In the genomic region with DNA sequence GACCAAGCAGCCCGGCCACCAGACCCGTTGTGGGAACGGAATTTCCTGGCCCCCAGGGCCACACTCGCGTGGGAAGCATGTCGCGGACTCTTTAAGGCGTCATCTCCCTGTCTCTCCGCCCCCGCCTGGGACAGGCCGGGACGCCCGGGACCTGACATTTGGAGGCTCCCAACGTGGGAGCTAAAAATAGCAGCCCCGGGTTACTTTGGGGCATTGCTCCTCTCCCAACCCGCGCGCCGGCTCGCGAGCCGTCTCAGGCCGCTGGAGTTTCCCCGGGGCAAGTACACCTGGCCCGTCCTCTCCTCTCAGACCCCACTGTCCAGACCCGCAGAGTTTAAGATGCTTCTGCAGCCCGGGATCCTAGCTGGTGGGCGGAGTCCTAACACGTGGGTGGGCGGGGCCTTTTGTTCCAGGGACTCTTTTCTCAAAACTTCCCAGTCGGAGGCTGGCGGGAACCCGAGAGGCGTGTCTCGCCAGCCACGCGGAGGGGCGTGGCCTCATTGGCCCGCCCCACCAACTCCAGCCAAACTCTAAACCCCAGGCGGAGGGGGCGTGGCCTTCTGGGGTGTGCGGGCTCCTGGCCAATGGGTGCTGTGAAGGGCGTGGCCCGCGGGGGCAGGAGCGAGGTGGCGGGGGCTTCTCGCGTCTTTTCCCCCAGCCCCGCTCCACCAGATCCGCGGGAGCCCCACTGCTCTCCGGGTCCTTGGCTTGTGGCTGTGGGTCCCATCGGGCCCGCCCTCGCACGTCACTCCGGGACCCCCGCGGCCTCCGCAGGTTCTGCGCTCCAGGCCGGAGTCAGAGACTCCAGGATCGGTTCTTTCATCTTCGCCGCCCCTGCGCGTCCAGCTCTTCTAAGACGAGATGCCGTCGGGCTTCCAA, we compare ENCODE assay signal across 1 cellular context.
TF ChIP-seq lines count a peak whose summit lies in the region.

A gene (plus strand): TSS at position 645 of the 879 bp plus-strand sequence. CDS start 217 bp downstream, at position 862.

TF ChIP-seq in A549, 52 proteins besides CTCF, POLR2A, EP300 and RAD21 (continued from another document):
- TF ChIP-seq, protein P1, sequence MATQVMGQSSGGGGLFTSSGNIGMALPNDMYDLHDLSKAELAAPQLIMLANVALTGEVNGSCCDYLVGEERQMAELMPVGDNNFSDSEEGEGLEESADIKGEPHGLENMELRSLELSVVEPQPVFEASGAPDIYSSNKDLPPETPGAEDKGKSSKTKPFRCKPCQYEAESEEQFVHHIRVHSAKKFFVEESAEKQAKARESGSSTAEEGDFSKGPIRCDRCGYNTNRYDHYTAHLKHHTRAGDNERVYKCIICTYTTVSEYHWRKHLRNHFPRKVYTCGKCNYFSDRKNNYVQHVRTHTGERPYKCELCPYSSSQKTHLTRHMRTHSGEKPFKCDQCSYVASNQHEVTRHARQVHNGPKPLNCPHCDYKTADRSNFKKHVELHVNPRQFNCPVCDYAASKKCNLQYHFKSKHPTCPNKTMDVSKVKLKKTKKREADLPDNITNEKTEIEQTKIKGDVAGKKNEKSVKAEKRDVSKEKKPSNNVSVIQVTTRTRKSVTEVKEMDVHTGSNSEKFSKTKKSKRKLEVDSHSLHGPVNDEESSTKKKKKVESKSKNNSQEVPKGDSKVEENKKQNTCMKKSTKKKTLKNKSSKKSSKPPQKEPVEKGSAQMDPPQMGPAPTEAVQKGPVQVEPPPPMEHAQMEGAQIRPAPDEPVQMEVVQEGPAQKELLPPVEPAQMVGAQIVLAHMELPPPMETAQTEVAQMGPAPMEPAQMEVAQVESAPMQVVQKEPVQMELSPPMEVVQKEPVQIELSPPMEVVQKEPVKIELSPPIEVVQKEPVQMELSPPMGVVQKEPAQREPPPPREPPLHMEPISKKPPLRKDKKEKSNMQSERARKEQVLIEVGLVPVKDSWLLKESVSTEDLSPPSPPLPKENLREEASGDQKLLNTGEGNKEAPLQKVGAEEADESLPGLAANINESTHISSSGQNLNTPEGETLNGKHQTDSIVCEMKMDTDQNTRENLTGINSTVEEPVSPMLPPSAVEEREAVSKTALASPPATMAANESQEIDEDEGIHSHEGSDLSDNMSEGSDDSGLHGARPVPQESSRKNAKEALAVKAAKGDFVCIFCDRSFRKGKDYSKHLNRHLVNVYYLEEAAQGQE (IDR thresholded peaks at IDR 0.05): peak; percentile 44; the same call in 1 of the 2 replicates
- no peak for TF ChIP-seq FOXS1 (CRISPR knock-in tag; IDR thresholded peaks at IDR 0.05)
- no peak for TF ChIP-seq FOSL2 (IDR thresholded peaks at IDR 0.05)
- 0 out of 2 replicates have a peak, but pooled peaks have one; percentile 3 for TF ChIP-seq FOSL2 (CRISPR knock-in tag; IDR thresholded peaks at IDR 0.05)
- no peak for TF ChIP-seq JUN (IDR thresholded peaks at IDR 0.05)
- TF ChIP-seq JUNB (IDR thresholded peaks at IDR 0.05): no peak
- TF ChIP-seq, protein P2, sequence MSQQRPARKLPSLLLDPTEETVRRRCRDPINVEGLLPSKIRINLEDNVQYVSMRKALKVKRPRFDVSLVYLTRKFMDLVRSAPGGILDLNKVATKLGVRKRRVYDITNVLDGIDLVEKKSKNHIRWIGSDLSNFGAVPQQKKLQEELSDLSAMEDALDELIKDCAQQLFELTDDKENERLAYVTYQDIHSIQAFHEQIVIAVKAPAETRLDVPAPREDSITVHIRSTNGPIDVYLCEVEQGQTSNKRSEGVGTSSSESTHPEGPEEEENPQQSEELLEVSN (IDR thresholded peaks at IDR 0.05; ENCODE audit: borderline replicate concordance, low read depth): peak; percentile 92
- no peak for TF ChIP-seq CBX2 (IDR thresholded peaks at IDR 0.05; ENCODE audit: borderline replicate concordance, low read depth)
- TF ChIP-seq, protein P3, sequence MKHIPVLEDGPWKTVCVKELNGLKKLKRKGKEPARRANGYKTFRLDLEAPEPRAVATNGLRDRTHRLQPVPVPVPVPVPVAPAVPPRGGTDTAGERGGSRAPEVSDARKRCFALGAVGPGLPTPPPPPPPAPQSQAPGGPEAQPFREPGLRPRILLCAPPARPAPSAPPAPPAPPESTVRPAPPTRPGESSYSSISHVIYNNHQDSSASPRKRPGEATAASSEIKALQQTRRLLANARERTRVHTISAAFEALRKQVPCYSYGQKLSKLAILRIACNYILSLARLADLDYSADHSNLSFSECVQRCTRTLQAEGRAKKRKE (CRISPR knock-in tag; IDR thresholded peaks at IDR 0.05; ENCODE audit: low read depth): no peak
- TF ChIP-seq, protein P4, sequence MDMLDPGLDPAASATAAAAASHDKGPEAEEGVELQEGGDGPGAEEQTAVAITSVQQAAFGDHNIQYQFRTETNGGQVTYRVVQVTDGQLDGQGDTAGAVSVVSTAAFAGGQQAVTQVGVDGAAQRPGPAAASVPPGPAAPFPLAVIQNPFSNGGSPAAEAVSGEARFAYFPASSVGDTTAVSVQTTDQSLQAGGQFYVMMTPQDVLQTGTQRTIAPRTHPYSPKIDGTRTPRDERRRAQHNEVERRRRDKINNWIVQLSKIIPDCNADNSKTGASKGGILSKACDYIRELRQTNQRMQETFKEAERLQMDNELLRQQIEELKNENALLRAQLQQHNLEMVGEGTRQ (IDR thresholded peaks at IDR 0.05): peak; percentile 59
- TF ChIP-seq FOSB (CRISPR knock-in tag; IDR thresholded peaks at IDR 0.05): no peak
- no peak for TF ChIP-seq TP53 (CRISPR knock-in tag; IDR thresholded peaks at IDR 0.05)
- no peak for TF ChIP-seq EHMT2 (IDR thresholded peaks at IDR 0.05; ENCODE audit: low read depth)
- no peak for TF ChIP-seq HOXA7 (CRISPR knock-in tag; IDR thresholded peaks at IDR 0.05)
- 0 out of 2 replicates have a peak, but pooled peaks have one; percentile 66 for TF ChIP-seq TFCP2L1 (CRISPR knock-in tag; IDR thresholded peaks at IDR 0.05)
- TF ChIP-seq, protein P5, sequence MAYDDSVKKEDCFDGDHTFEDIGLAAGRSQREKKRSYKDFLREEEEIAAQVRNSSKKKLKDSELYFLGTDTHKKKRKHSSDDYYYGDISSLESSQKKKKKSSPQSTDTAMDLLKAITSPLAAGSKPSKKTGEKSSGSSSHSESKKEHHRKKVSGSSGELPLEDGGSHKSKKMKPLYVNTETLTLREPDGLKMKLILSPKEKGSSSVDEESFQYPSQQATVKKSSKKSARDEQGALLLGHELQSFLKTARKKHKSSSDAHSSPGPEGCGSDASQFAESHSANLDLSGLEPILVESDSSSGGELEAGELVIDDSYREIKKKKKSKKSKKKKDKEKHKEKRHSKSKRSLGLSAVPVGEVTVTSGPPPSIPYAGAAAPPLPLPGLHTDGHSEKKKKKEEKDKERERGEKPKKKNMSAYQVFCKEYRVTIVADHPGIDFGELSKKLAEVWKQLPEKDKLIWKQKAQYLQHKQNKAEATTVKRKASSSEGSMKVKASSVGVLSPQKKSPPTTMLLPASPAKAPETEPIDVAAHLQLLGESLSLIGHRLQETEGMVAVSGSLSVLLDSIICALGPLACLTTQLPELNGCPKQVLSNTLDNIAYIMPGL (CRISPR knock-in tag; IDR thresholded peaks at IDR 0.05; ENCODE audit: borderline replicate concordance): no peak
- TF ChIP-seq, protein P6, sequence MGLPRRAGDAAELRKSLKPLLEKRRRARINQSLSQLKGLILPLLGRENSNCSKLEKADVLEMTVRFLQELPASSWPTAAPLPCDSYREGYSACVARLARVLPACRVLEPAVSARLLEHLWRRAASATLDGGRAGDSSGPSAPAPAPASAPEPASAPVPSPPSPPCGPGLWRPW (IDR thresholded peaks at IDR 0.05): no peak
- peak; percentile 50 for TF ChIP-seq CHD2 (IDR thresholded peaks at IDR 0.05; ENCODE audit: low read length, partially characterized antibody)
- no peak for TF ChIP-seq RCOR1 (IDR thresholded peaks at IDR 0.05; ENCODE audit: low read depth, low read length)
- TF ChIP-seq MYC (IDR thresholded peaks at IDR 0.05; ENCODE audit: borderline replicate concordance, low read length): peak; percentile 97; the same call in 1 of the 2 replicates
- no peak for TF ChIP-seq HEYL (CRISPR knock-in tag; IDR thresholded peaks at IDR 0.05)
- no peak for TF ChIP-seq NFE2L2 (conservative IDR thresholded peaks at IDR 0.05; ENCODE audit: low read length)
- TF ChIP-seq SMC3 (IDR thresholded peaks at IDR 0.05): no peak
- TF ChIP-seq RNF2 (IDR thresholded peaks at IDR 0.05; ENCODE audit: borderline replicate concordance, low read depth): no peak
- TF ChIP-seq KDM1A (IDR thresholded peaks at IDR 0.05; ENCODE audit: low read depth): no peak
- no peak for TF ChIP-seq HOXB13 (CRISPR knock-in tag; IDR thresholded peaks at IDR 0.05; ENCODE audit: low read depth)
- no peak for TF ChIP-seq CBX8 (IDR thresholded peaks at IDR 0.05)
- TF ChIP-seq, protein P7, sequence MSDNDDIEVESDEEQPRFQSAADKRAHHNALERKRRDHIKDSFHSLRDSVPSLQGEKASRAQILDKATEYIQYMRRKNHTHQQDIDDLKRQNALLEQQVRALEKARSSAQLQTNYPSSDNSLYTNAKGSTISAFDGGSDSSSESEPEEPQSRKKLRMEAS (IDR thresholded peaks at IDR 0.05): peak; percentile 90
- no peak for TF ChIP-seq BHLHE40 (IDR thresholded peaks at IDR 0.05; ENCODE audit: low read depth, low read length)
- no peak for TF ChIP-seq MAZ (IDR thresholded peaks at IDR 0.05; ENCODE audit: borderline replicate concordance, low read depth, low read length)
- TF ChIP-seq GATA3 (IDR thresholded peaks at IDR 0.05; ENCODE audit: borderline replicate concordance): peak; percentile 3; the same call in 1 of the 2 replicates
- no peak for TF ChIP-seq ZNF302 (CRISPR knock-in tag; IDR thresholded peaks at IDR 0.05)
- no peak for TF ChIP-seq MAFK (IDR thresholded peaks at IDR 0.05; ENCODE audit: partially characterized antibody)
- no peak for TF ChIP-seq NPAS2 (CRISPR knock-in tag; IDR thresholded peaks at IDR 0.05; ENCODE audit: borderline replicate concordance)
- no peak for TF ChIP-seq RARB (CRISPR knock-in tag; IDR thresholded peaks at IDR 0.05)
- no peak for TF ChIP-seq HOXB5 (CRISPR knock-in tag; IDR thresholded peaks at IDR 0.05)
- TF ChIP-seq, protein P8, sequence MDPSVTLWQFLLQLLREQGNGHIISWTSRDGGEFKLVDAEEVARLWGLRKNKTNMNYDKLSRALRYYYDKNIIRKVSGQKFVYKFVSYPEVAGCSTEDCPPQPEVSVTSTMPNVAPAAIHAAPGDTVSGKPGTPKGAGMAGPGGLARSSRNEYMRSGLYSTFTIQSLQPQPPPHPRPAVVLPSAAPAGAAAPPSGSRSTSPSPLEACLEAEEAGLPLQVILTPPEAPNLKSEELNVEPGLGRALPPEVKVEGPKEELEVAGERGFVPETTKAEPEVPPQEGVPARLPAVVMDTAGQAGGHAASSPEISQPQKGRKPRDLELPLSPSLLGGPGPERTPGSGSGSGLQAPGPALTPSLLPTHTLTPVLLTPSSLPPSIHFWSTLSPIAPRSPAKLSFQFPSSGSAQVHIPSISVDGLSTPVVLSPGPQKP (IDR thresholded peaks at IDR 0.05; ENCODE audit: low read depth, low read length): no peak
